8 cellular contexts compared by ENCODE assay signal in the genomic region with DNA sequence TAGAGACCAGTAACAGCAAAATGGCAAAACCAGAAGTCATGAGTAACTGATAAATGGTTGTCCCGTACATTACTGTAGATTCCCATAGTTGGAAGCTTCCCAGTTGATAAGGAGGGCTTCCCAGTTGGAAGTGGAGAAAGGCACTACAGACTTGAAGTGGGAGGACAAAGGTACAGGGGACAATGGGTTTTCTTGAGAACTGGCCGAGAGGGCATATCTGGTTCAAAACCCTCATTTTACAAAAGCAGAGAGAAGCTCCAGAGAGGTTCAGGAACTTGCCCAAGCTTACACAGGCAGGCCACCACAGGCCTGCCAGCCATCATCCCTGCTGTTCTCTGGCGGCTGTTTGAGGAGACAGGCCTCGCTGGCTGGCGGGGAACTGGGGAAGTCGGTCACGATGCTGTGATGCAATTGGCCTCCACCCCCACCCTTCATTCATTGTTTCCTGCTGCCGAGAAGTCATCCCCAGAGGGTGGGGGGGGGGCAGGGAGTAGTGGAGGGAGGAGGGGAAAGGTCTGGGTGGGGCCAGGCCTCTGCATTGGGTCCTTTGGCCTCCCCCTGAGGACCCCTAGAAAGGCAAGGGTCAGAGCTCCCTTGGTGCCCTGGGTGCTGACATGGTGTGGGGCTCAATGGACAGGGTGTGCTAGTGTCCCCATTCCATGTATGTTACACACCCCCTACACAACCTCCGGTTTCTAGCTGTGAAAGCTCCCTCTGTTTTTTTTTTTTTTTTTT. TPM values are rescaled to one million over a fixed set of nuclear protein-coding genes. Genes with fewer than 3 reads are reported as not detected.
DNase-seq lines count a peak whose midpoint lies in the region; ATAC-seq and TF ChIP-seq lines count a peak whose summit lies in the region.

No MANE protein-coding gene starts in this region.

- ATAC-seq in lower lobe of right lung, result peak; percentile 16
- ATAC-seq in HG02840 (IDR thresholded peaks at IDR 0.05; ENCODE audit: low FRiP score, unreplicated experiment), result no peak

- peaks cover 29% of the 10 kb centered on the region for H3K4me1 Mint-ChIP-seq in chondrocyte (ENCODE audit: low read depth)

- H3K27me3 ChIP-seq in ACC112 (ENCODE audit: insufficient read depth, low read length) (no peaks in the 10 kb centered on the region), HUES48 (ENCODE audit: control insufficient read depth, insufficient read depth, low read length) (no peaks in the 10 kb centered on the region), lower lobe of right lung (ENCODE audit: low read depth) (no peaks in the 10 kb centered on the region), HAP-1 (ENCODE audit: low read depth) (no peaks in the 10 kb centered on the region)

- in situ Hi-C loops in HAP-1 (cut with MboI; ENCODE audit: low sequenced_read_pairs), result no loop called here

- H3K27ac Mint-ChIP-seq in chondrocyte (ENCODE audit: unreplicated experiment), result peak overlapping the region; percentile 65

- H3K4me1 ChIP-seq in ACC112 (ENCODE audit: control insufficient read depth, insufficient read depth, low read length, unreplicated experiment) (peaks cover 30% of the 10 kb centered on the region), HUES48 (ENCODE audit: control insufficient read depth, insufficient read depth, low read length) (peaks cover 33% of the 10 kb centered on the region), lower lobe of right lung (peaks cover 84% of the 10 kb centered on the region), HAP-1 (peaks cover 14% of the 10 kb centered on the region)

- H3K36me3 Mint-ChIP-seq in chondrocyte (ENCODE audit: low read depth), result no peaks in the 10 kb centered on the region

- H3K9me3 ChIP-seq in HUES48 (ENCODE audit: control insufficient read depth, insufficient read depth, low read length), result no peaks in the 10 kb centered on the region
- H3K9me3 ChIP-seq in lower lobe of right lung, result no peaks in the 10 kb centered on the region
- no peaks in the 10 kb centered on the region; the same call in 1 of the 2 replicates for H3K9me3 ChIP-seq in HAP-1

- intact Hi-C loops in lower lobe of right lung (cut with DNase I), result no loop called here

- H3K9me3 Mint-ChIP-seq in chondrocyte (ENCODE audit: low read depth), result no peaks in the 10 kb centered on the region

- no peaks in the 10 kb centered on the region for H3K27me3 Mint-ChIP-seq in chondrocyte (ENCODE audit: low read depth)

- peak overlapping the region; percentile 76 for H3K27ac ChIP-seq in ACC112 (ENCODE audit: low read depth, low read length)
- H3K27ac ChIP-seq in HUES48 (ENCODE audit: low read depth, low read length), result peak overlapping the region; percentile 31
- peak overlapping the region; percentile 93 for H3K27ac ChIP-seq in lower lobe of right lung

- peak overlapping the region; percentile 63 for H3K4me3 ChIP-seq in ACC112 (ENCODE audit: low read depth, low read length)
- H3K4me3 ChIP-seq in HUES48 (ENCODE audit: low read depth, low read length), result no peak overlapping the region
- H3K4me3 ChIP-seq in lower lobe of right lung, result peak overlapping the region; percentile 92
- no peak overlapping the region for H3K4me3 ChIP-seq in HAP-1

- no peak overlapping the region for H3K4me3 Mint-ChIP-seq in chondrocyte (ENCODE audit: unreplicated experiment)

- H3K79me2 ChIP-seq in ACC112 (ENCODE audit: control insufficient read depth, insufficient read depth, low read length, unreplicated experiment), result peaks cover 43% of the 10 kb centered on the region

- DNase-seq in activated CD4-positive, alpha-beta T cell treated with anti-CD3 and anti-CD28 coated beads for 1 hour, result peak; percentile 55
- DNase-seq in chondrocyte (ENCODE audit: low spot score), result no peak
- DNase-seq in lower lobe of right lung, result peak; percentile 88
- peak; percentile 44 for DNase-seq in stimulated activated CD8-positive, alpha-beta memory T cell treated with anti-CD3 and anti-CD28 coated beads, Interleukin-15, amount 100 ng/mL, for 24 hours (ENCODE audit: low read depth)
- no peak for DNase-seq in HAP-1 (ENCODE audit: low spot score in 2 of 2)

- no peak overlapping the region for H3K9ac ChIP-seq in HUES48 (ENCODE audit: low read depth, low read length)

- H3K36me3 ChIP-seq in ACC112 (ENCODE audit: insufficient read depth, low read length), result no peaks in the 10 kb centered on the region
- H3K36me3 ChIP-seq in HUES48 (ENCODE audit: control insufficient read depth, insufficient read depth, low read length), result 0 out of 2 replicates have a peak, but pooled peaks cover 3% of the 10 kb centered on the region
- peaks cover 23% of the 10 kb centered on the region for H3K36me3 ChIP-seq in lower lobe of right lung
- H3K36me3 ChIP-seq in HAP-1 (replicated peaks), result peaks cover 3% of the 10 kb centered on the region

- H2AFZ ChIP-seq in ACC112 (ENCODE audit: low read length, unreplicated experiment), result no peak overlapping the region

- TF ChIP-seq CTCF in chondrocyte (IDR thresholded peaks at IDR 0.05) (no peak), lower lobe of right lung (IDR thresholded peaks at IDR 0.05) (no peak)

RNA-seq across cellular contexts. Expression of a gene that starts 3.0 kb away (rescaled TPM):
- total RNA-seq in chondrocyte, result 6.7 to 14.1 TPM (median 13.2 TPM) in 3 replicates
- 62.7 TPM for total RNA-seq in lower lobe of right lung

RNA-seq across cellular contexts. Expression of a gene that starts 27.9 kb away (rescaled TPM):
- 1.1 to 1.5 TPM (median 1.4 TPM) in 3 replicates for total RNA-seq in chondrocyte
- 2.4 TPM for total RNA-seq in lower lobe of right lung

RNA-seq across cellular contexts. Expression of a gene that starts 39.9 kb away (rescaled TPM):
- total RNA-seq in chondrocyte, result 4.7 to 5.2 TPM (median 5.0 TPM) in 3 replicates
- total RNA-seq in lower lobe of right lung, result 4.5 TPM

Comparison
In these comparisons a context has a peak if more than half of its experiments do, and no peak if none do; other contexts are left out.
1. H3K27ac ChIP-seq: peak in every context shown above with its lines; median percentile 93 in lower lobe of right lung; 76 in ACC112; 31 in HUES48.
2. H3K4me3 ChIP-seq: peak in ACC112 (single experiment) and lower lobe of right lung (single experiment); none in HUES48 (single experiment) and HAP-1 (single experiment).
3. DNase-seq: peak in activated CD4-positive, alpha-beta T cell treated with anti-CD3 and anti-CD28 coated beads for 1 hour (single experiment), lower lobe of right lung (single experiment) and stimulated activated CD8-positive, alpha-beta memory T cell treated with anti-CD3 and anti-CD28 coated beads, Interleukin-15, amount 100 ng/mL, for 24 hours (single experiment); none in chondrocyte (single experiment) and HAP-1 (0 of 2).